ENCODE assay signal across 8 cellular contexts in the genomic region with DNA sequence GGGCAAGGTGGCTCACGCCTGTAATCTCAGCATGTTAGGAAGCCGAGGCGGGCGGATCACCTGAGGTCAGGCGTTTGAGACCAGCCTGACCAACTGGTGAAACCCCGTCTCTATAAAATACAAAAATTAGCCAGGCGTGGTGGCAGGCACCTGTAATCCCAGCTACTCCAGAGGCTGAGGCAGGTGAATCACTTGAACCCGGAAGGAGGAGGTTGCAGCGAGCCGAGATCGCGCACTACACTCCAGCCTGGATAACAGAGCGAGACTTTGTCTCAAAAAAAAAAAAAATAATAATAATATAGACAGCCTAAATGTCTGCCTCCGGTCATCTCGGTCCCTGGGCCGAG. TPM values are rescaled to one million over a fixed set of nuclear protein-coding genes. Genes with fewer than 3 reads are reported as not detected.
A peak's percentile ranks its signal among the peaks of the same experiment; 100 is the strongest.
DNase-seq lines count a peak whose midpoint lies in the region; ATAC-seq and TF ChIP-seq lines count a peak whose summit lies in the region.
"Not testable (repeated sequence)": the region's sequence is repeated elsewhere in the genome, so short reads cannot be mapped to it uniquely, and the experiment has no call there.

No MANE protein-coding gene starts in this region.

- H3K9ac ChIP-seq in H9 (ENCODE audit: extremely low read depth, insufficient read length, low read length) = peak overlapping the region; percentile 70
- peak overlapping the region; percentile 83 to 98 for H3K9ac ChIP-seq in duodenal mucosa (ENCODE audit: low read depth in 1 of 2, low read length in 2 of 2)
- H3K9ac ChIP-seq in iPS-15b (ENCODE audit: low read depth, low read length) = peak overlapping the region; percentile 92

- peak overlapping the region; percentile 86 for H3K4me2 ChIP-seq in H9 (ENCODE audit: insufficient read depth, insufficient read length, low read length)

- H3K56ac ChIP-seq in H9 (ENCODE audit: insufficient read length, low read depth, low read length) = not testable (repeated sequence)

- H3K79me2 ChIP-seq in H9 (ENCODE audit: insufficient read depth, low read length) = not testable (repeated sequence)

- H3K23me2 ChIP-seq in H9 (ENCODE audit: insufficient read length, low read depth, low read length, poor library complexity, severe bottlenecking) = not testable (repeated sequence)

- no CpG with 5 or more reads among the region's 16 CpGs for WGBS in H9 (ENCODE audit: extremely low coverage, insufficient read length, low lambda C conversion rate)

- CTCF ChIA-PET in AG04450 (lab: Charles Lee) = interaction anchor here (0.6 to 5.1 kb wide), 4 partner anchors 170 to 243 kb away, joined by 3 to 90 read pairs (median 6); no protein-coding TSS in a partner anchor

- not testable (repeated sequence) for H3T11ph ChIP-seq in H9 (ENCODE audit: low read length)

- not testable (repeated sequence) for H2BK15ac ChIP-seq in H9 (ENCODE audit: low read depth, low read length)

- H3K9me3 Mint-ChIP-seq in H9; nephron; stimulated activated memory B cell treated with anti-CD40 and anti-IgM and Interleukin-4, amounts not matched to agents 10 μg/mL and 1 μg/mL and 100 μg/mL, for 72 hours: not testable (repeated sequence)

- not testable (repeated sequence) for TF ChIP-seq CTCF in AG04450 (IDR thresholded peaks at IDR 0.05; ENCODE audit: low read depth, low read length); H9 (conservative IDR thresholded peaks at IDR 0.05); nephron (IDR thresholded peaks at IDR 0.05; ENCODE audit: unreplicated experiment in 3 of 3)

- peaks cover 0 to 10% of the 10 kb centered on the region in 2 donors for H3K36me3 ChIP-seq in duodenal mucosa (ENCODE audit: control insufficient read depth in 1 of 2, insufficient read depth in 2 of 2, low read length in 2 of 2)
- H3K36me3 ChIP-seq in iPS-15b (ENCODE audit: control insufficient read depth, insufficient read depth, low read length) = not testable (repeated sequence)

- H3K4me3 ChIP-seq in AG04450 (ENCODE audit: low read depth, low read length) = peak overlapping the region; percentile 72
- peak overlapping the region; percentile 82 to 89 for H3K4me3 ChIP-seq in duodenal mucosa (ENCODE audit: low read depth in 1 of 2, low read length in 2 of 2)
- H3K4me3 ChIP-seq in iPS-15b (ENCODE audit: low read depth, low read length) = peak overlapping the region; percentile 90

- H3K4ac ChIP-seq in H9 (ENCODE audit: low read depth, low read length) = not testable (repeated sequence)

- H3K4me3 Mint-ChIP-seq in H9 (peak overlapping the region; percentile 92 to 93), nephron (peak overlapping the region; percentile 84 to 93 (median 92))
- peak overlapping the region; percentile 92 for H3K4me3 Mint-ChIP-seq in stimulated activated memory B cell treated with anti-CD40 and anti-IgM and Interleukin-4, amounts not matched to agents 10 μg/mL and 1 μg/mL and 100 μg/mL, for 72 hours

- not testable (repeated sequence) for H2BK12ac ChIP-seq in H9 (ENCODE audit: insufficient read length, low read depth, low read length)

- H4K8ac ChIP-seq in H9 (replicated peaks; ENCODE audit: insufficient read length, low read depth, low read length) = not testable (repeated sequence)

- H4K20me1 ChIP-seq in H9 (ENCODE audit: control insufficient read depth, insufficient read depth, insufficient read length) = not testable (repeated sequence)

- H3K36me3 Mint-ChIP-seq in H9 (ENCODE audit: insufficient read depth in 1 of 3, low read depth in 3 of 3); nephron (ENCODE audit: low read depth): not testable (repeated sequence)
- H3K36me3 Mint-ChIP-seq in stimulated activated memory B cell treated with anti-CD40 and anti-IgM and Interleukin-4, amounts not matched to agents 10 μg/mL and 1 μg/mL and 100 μg/mL, for 72 hours = peaks cover 10% of the 10 kb centered on the region

- H3K79me1 ChIP-seq in H9 (ENCODE audit: insufficient read depth, low read depth, low read length, poor library complexity, severe bottlenecking) = not testable (repeated sequence)

- H2BK20ac ChIP-seq in H9 (ENCODE audit: low read depth, low read length, poor library complexity, severe bottlenecking) = not testable (repeated sequence)

- not testable (repeated sequence) for DNase-seq in AG04450 (ENCODE audit: low read depth, low spot score); H9
- DNase-seq in RKO (ENCODE audit: low spot score) = peak; percentile 39
- peak; percentile 65 for DNase-seq in activated effector memory CD4-positive, alpha-beta T cell treated with anti-CD3 and anti-CD28 coated beads, Interleukin-2, amount 50 U/mL, for 16 hours

- POLR2A ChIA-PET in AG04450 (lab: Yijun Ruan, JAX) = interaction anchor here (0.6 to 2.0 kb wide), 6 partner anchors 163 to 321 kb away, joined by 3 to 7 read pairs (median 3); no protein-coding TSS in a partner anchor

- not testable (repeated sequence) for H3K4me1 ChIP-seq in H9 (ENCODE audit: insufficient read depth, low read length); iPS-15b (ENCODE audit: control insufficient read depth, insufficient read depth, low read length)
- peaks cover 23 to 24% of the 10 kb centered on the region in 2 donors for H3K4me1 ChIP-seq in duodenal mucosa (ENCODE audit: control insufficient read depth in 1 of 2, insufficient read depth in 2 of 2, low read length in 2 of 2)

- H2AK5ac ChIP-seq in H9 (ENCODE audit: insufficient read length, low read length) = not testable (repeated sequence)

- H3K27ac Mint-ChIP-seq in H9 (peak overlapping the region; percentile 73 to 98 (median 90); a peak in 6 of 7 replicates), nephron (peak overlapping the region; percentile 99 to 100 (median 100))
- peak overlapping the region; percentile 98 for H3K27ac Mint-ChIP-seq in stimulated activated memory B cell treated with anti-CD40 and anti-IgM and Interleukin-4, amounts not matched to agents 10 μg/mL and 1 μg/mL and 100 μg/mL, for 72 hours

- ATAC-seq in stimulated activated memory B cell treated with anti-CD40 and anti-IgM and Interleukin-4, amounts not matched to agents 10 μg/mL and 1 μg/mL and 100 μg/mL, for 72 hours = not testable (repeated sequence)

- H3K18ac ChIP-seq in H9 (ENCODE audit: insufficient read length, low read depth, low read length) = not testable (repeated sequence)

- H3K9me3 ChIP-seq in AG04450 (ENCODE audit: control insufficient read depth, insufficient read depth, low read length); H9 (ENCODE audit: control insufficient read depth, low read depth, low read length); duodenal mucosa (ENCODE audit: control insufficient read depth in 1 of 2, low read length in 2 of 2); iPS-15b (ENCODE audit: control insufficient read depth, insufficient read depth, low read length): not testable (repeated sequence)

- H3K27ac ChIP-seq in AG04450 (ENCODE audit: low read depth, low read length) (peak overlapping the region; percentile 66), duodenal mucosa (ENCODE audit: low read depth, low read length) (peak overlapping the region; percentile 94)
- H3K27ac ChIP-seq in H9 (ENCODE audit: insufficient read length, low read depth, low read length) = not testable (repeated sequence)

- H2BK5ac ChIP-seq in H9 (ENCODE audit: insufficient read length, low read length) = not testable (repeated sequence)

- H4K5ac ChIP-seq in H9 (ENCODE audit: insufficient read length, low read depth, low read length) = not testable (repeated sequence)

- H2AFZ ChIP-seq in H9 (ENCODE audit: low read length) = not testable (repeated sequence)

- H2BK120ac ChIP-seq in H9 (ENCODE audit: low read depth, low read length, poor library complexity, severe bottlenecking) = not testable (repeated sequence)

- not testable (repeated sequence) for H4K91ac ChIP-seq in H9 (ENCODE audit: insufficient read length, low read depth, low read length)

- not testable (repeated sequence) for H3K27me3 ChIP-seq in AG04450 (ENCODE audit: control insufficient read depth, insufficient read depth, low read length); H9 (ENCODE audit: insufficient read depth, low read length); duodenal mucosa (ENCODE audit: control insufficient read depth in 1 of 2, insufficient read depth in 2 of 2, low read length in 2 of 2); iPS-15b (ENCODE audit: control insufficient read depth, insufficient read depth, low read length)

- H3K14ac ChIP-seq in H9 (ENCODE audit: insufficient read depth, low read length) = not testable (repeated sequence)

- not testable (repeated sequence) for H3K27me3 Mint-ChIP-seq in H9 (ENCODE audit: low read depth); nephron (ENCODE audit: low read depth); stimulated activated memory B cell treated with anti-CD40 and anti-IgM and Interleukin-4, amounts not matched to agents 10 μg/mL and 1 μg/mL and 100 μg/mL, for 72 hours

- not testable (repeated sequence) for H3K23ac ChIP-seq in H9 (ENCODE audit: insufficient read length, low read depth, low read length)

- peaks cover 12 to 21% of the 10 kb centered on the region in 2 experiments for H3K4me1 Mint-ChIP-seq in H9
- peaks cover 32% of the 10 kb centered on the region for H3K4me1 Mint-ChIP-seq in nephron
- H3K4me1 Mint-ChIP-seq in stimulated activated memory B cell treated with anti-CD40 and anti-IgM and Interleukin-4, amounts not matched to agents 10 μg/mL and 1 μg/mL and 100 μg/mL, for 72 hours = peaks cover 45% of the 10 kb centered on the region

RNA-seq across cellular contexts. Expression of gene NEK9, which starts 0.6 kb away (rescaled TPM):
- polyA plus RNA-seq in AG04450 (2011; rRNA removed) = 72.4 and 82.3 TPM in 2 replicates
- polyA minus RNA-seq in AG04450 (2011; rRNA and poly(A)+ RNA removed) = 66.2 and 88.8 TPM in 2 replicates
- total RNA-seq in H9 (2021) = 56.5 and 61.4 TPM in 2 replicates

RNA-seq across cellular contexts. Expression of gene TMED10, which starts 49.0 kb away (rescaled TPM):
- polyA plus RNA-seq in AG04450 (2011; rRNA removed) = 406 and 414 TPM in 2 replicates
- polyA minus RNA-seq in AG04450 (2011; rRNA and poly(A)+ RNA removed) = 438 and 494 TPM in 2 replicates
- 176 and 180 TPM in 2 replicates for total RNA-seq in H9 (2021)

RNA-seq across cellular contexts. Expression of gene ZC2HC1C, which starts 58.0 kb away (rescaled TPM):
- polyA plus RNA-seq in AG04450 (2011; rRNA removed) = 0.45 and 0.73 TPM in 2 replicates
- polyA minus RNA-seq in AG04450 (2011; rRNA and poly(A)+ RNA removed) = 0.92 and 1.00 TPM in 2 replicates
- total RNA-seq in H9 (2021) = 1.4 and 1.5 TPM in 2 replicates
